ENCODE assay signal across 8 cellular contexts in genomic region chr21:41953249-41953830, GRCh38. TPM values are rescaled to one million over a fixed set of nuclear protein-coding genes. Genes with fewer than 3 reads are reported as not detected.
DNase-seq lines count a peak whose midpoint lies in the region; ATAC-seq, FAIRE-seq and TF ChIP-seq lines count a peak whose summit lies in the region.

No MANE protein-coding gene starts in this region.

- H3K4me1 Mint-ChIP-seq in activated naive CD4-positive, alpha-beta T cell treated with anti-CD3 and anti-CD28 coated beads, Interleukin-2, amount 10 ng/mL, durations not matched to agents 7 days and 5 days = peaks cover 11% of the 10 kb centered on the region
- peaks cover 0 to 15% of the 10 kb centered on the region in 2 donors for H3K4me1 Mint-ChIP-seq in natural killer cell

- no peak overlapping the region for H3K27ac Mint-ChIP-seq in activated naive CD4-positive, alpha-beta T cell treated with anti-CD3 and anti-CD28 coated beads, Interleukin-2, amount 10 ng/mL, durations not matched to agents 7 days and 5 days
- no peak overlapping the region for H3K27ac Mint-ChIP-seq in natural killer cell

- H3K9me3 Mint-ChIP-seq in activated naive CD4-positive, alpha-beta T cell treated with anti-CD3 and anti-CD28 coated beads, Interleukin-2, amount 10 ng/mL, durations not matched to agents 7 days and 5 days = no peaks in the 10 kb centered on the region
- no peaks in the 10 kb centered on the region for H3K9me3 Mint-ChIP-seq in natural killer cell

- H3K9me3 ChIP-seq in endothelial cell of umbilical vein (replicated peaks; ENCODE audit: control insufficient read depth, insufficient read depth, low read length) = no peaks in the 10 kb centered on the region

- H3K27me3 ChIP-seq in endothelial cell of umbilical vein (ENCODE audit: control insufficient read depth in 2 of 2, insufficient read depth in 2 of 2, low read length in 2 of 2) = no peaks in the 10 kb centered on the region

- no peaks in the 10 kb centered on the region for H3K36me3 ChIP-seq in endothelial cell of umbilical vein (ENCODE audit: control insufficient read depth in 2 of 2, extremely low read depth in 1 of 2, insufficient read depth in 2 of 2, low read length in 2 of 2)

- peaks cover 50% of the 10 kb centered on the region for H3K27me3 Mint-ChIP-seq in activated naive CD4-positive, alpha-beta T cell treated with anti-CD3 and anti-CD28 coated beads, Interleukin-2, amount 10 ng/mL, durations not matched to agents 7 days and 5 days
- H3K27me3 Mint-ChIP-seq in natural killer cell (ENCODE audit: low read depth in 2 of 2) = peaks cover 10 to 18% of the 10 kb centered on the region in 2 donors

- TF ChIP-seq POLR2A in endothelial cell of umbilical vein (IDR thresholded peaks at IDR 0.05; ENCODE audit: low read depth, low read length) = no peak

- no peak for TF ChIP-seq CTCF in endothelial cell of umbilical vein (IDR thresholded peaks at IDR 0.05; ENCODE audit: extremely low read depth in 1 of 2, insufficient read depth in 1 of 2, low read depth in 1 of 2, low read length in 2 of 2)
- no peak for TF ChIP-seq CTCF in natural killer cell (IDR thresholded peaks at IDR 0.05)

- intact Hi-C loops in endothelial cell of umbilical vein (cut with micrococcal nuclease) = no loop called here
- intact Hi-C loops in natural killer cell (cut with micrococcal nuclease) = no loop called here

- no TSS peak for BruUV-seq in endothelial cell of umbilical vein (replicated peaks; lab: Mats Ljungman, UMichigan)

- peaks cover 36% of the 10 kb centered on the region for H3K4me1 ChIP-seq in endothelial cell of umbilical vein (ENCODE audit: control insufficient read depth, extremely low read depth, insufficient read depth, low read length)

- peak overlapping the region; percentile 53 for H3K4me2 ChIP-seq in endothelial cell of umbilical vein (ENCODE audit: insufficient read depth, low read length)

- no peaks in the 10 kb centered on the region for H3K9me1 ChIP-seq in endothelial cell of umbilical vein (replicated peaks; ENCODE audit: control insufficient read depth, extremely low read depth, insufficient read depth, low read length)

- H3K4me3 Mint-ChIP-seq in activated naive CD4-positive, alpha-beta T cell treated with anti-CD3 and anti-CD28 coated beads, Interleukin-2, amount 10 ng/mL, durations not matched to agents 7 days and 5 days = peak overlapping the region; percentile 6
- H3K4me3 Mint-ChIP-seq in natural killer cell = peak overlapping the region; percentile 65

- peak in 2 of 3 donors; percentile 20 to 34 for ATAC-seq in natural killer cell
- ATAC-seq in GM21786 (IDR thresholded peaks at IDR 0.05; ENCODE audit: unreplicated experiment) = no peak

- H3K36me3 Mint-ChIP-seq in activated naive CD4-positive, alpha-beta T cell treated with anti-CD3 and anti-CD28 coated beads, Interleukin-2, amount 10 ng/mL, durations not matched to agents 7 days and 5 days = no peaks in the 10 kb centered on the region
- H3K36me3 Mint-ChIP-seq in natural killer cell = no peaks in the 10 kb centered on the region

- H4K20me1 ChIP-seq in endothelial cell of umbilical vein (replicated peaks; ENCODE audit: control insufficient read depth, extremely low read depth, insufficient read depth, low read length) = no peaks in the 10 kb centered on the region

- peak overlapping the region; percentile 36 to 74 (median 72) for H3K4me3 ChIP-seq in endothelial cell of umbilical vein (replicated peaks in 1 of 3; ENCODE audit: insufficient read depth in 1 of 3, low read depth in 1 of 3, low read length in 3 of 3)

- no peak for DNase-seq in activated naive CD4-positive, alpha-beta T cell treated with anti-CD3 and anti-CD28 coated beads, Interleukin-2, amount 10 ng/mL, durations not matched to agents 7 days and 5 days
- DNase-seq in activated naive CD4-positive, alpha-beta T cell treated with Interleukin-2 at 50 U/mL for 16 hours = no peak
- DNase-seq in NCI-H69 (lab: John Stamatoyannopoulos, UW) = peak; percentile 53
- DNase-seq in endothelial cell of umbilical vein (ENCODE audit: low read depth, low spot score) = no peak
- DNase-seq in natural killer cell = no peak
- DNase-seq in effector CD4-positive, alpha-beta T cell = no peak
- DNase-seq in D341Med (ENCODE audit: low spot score) = no peak

- POLR2A ChIA-PET in endothelial cell of umbilical vein (lab: Charles Lee) = no interaction called here

- H3K79me2 ChIP-seq in endothelial cell of umbilical vein (ENCODE audit: control insufficient read depth, insufficient read depth, low read length) = peaks cover 43% of the 10 kb centered on the region

- dilution Hi-C loops in endothelial cell of umbilical vein (cut with MboI; ENCODE audit: extremely low pct_ligation_motif_present, low sequenced_read_pairs) = no loop called here

- peak overlapping the region; percentile 18 for H2AFZ ChIP-seq in endothelial cell of umbilical vein (ENCODE audit: low read depth, low read length)

- H3K9ac ChIP-seq in endothelial cell of umbilical vein (replicated peaks; ENCODE audit: extremely low read depth, insufficient read depth, low read length) = peak overlapping the region; percentile 81

- CTCF ChIA-PET in activated naive CD4-positive, alpha-beta T cell treated with anti-CD3 and anti-CD28 coated beads, Interleukin-2, amount 10 ng/mL, durations not matched to agents 7 days and 5 days (lab: Charles Lee) = interaction anchor here (1.8 kb wide), 1 partner anchor 8 kb away, joined by 7 read pairs; no protein-coding TSS in a partner anchor
- CTCF ChIA-PET in endothelial cell of umbilical vein (lab: Charles Lee) = interaction anchor here (1.4 to 3.0 kb wide), 4 partner anchors 20 to 164 kb away, joined by 4 to 16 read pairs (median 8); partner anchors contain the start of gene ZBTB21

- FAIRE-seq in endothelial cell of umbilical vein (lab: Jason Lieb, UNC) = no peak

- H3K27ac ChIP-seq in endothelial cell of umbilical vein (ENCODE audit: insufficient read depth, low read depth, low read length) = peak overlapping the region; percentile 64

TF ChIP-seq in endothelial cell of umbilical vein, 7 proteins besides CTCF, POLR2A, EP300 and RAD21:
- TF ChIP-seq GATA2 (IDR thresholded peaks at IDR 0.05; ENCODE audit: insufficient read depth, insufficient read length, low read depth, low read length) = no peak
- no peak for TF ChIP-seq FOS (IDR thresholded peaks at IDR 0.05; ENCODE audit: borderline replicate concordance, insufficient read depth, low read length)
- no peak for TF ChIP-seq MAX (IDR thresholded peaks at IDR 0.05; ENCODE audit: insufficient read depth, insufficient read length)
- no peak for TF ChIP-seq JUN (IDR thresholded peaks at IDR 0.05; ENCODE audit: borderline replicate concordance, insufficient read depth, insufficient read length, low read depth)
- TF ChIP-seq MYC (IDR thresholded peaks at IDR 0.05; ENCODE audit: low read depth, low read length) = no peak
- no peak for TF ChIP-seq EZH2 (IDR thresholded peaks at IDR 0.05; ENCODE audit: borderline replicate concordance, low read depth, low read length, severe bottlenecking)
- no peak for TF ChIP-seq POLR2AphosphoS5 (IDR thresholded peaks at IDR 0.05; ENCODE audit: insufficient read depth, low read depth, low read length)

RNA-seq across cellular contexts. Expression of gene C2CD2, which starts 0.5 kb away (rescaled TPM):
- 33.6 and 41.2 TPM in 2 replicates for total RNA-seq in endothelial cell of umbilical vein
- 28.3 and 32.6 TPM in 2 replicates for polyA plus RNA-seq in endothelial cell of umbilical vein
- 21.2 and 21.8 TPM in 2 replicates for polyA plus RNA-seq in endothelial cell of umbilical vein (2011; cell fraction: cytosol; rRNA removed)
- 69.6 and 72.9 TPM in 2 replicates for polyA plus RNA-seq in endothelial cell of umbilical vein (2011; cell fraction: nucleus; rRNA removed)
- 18.7 and 21.2 TPM in 2 replicates for polyA plus RNA-seq in endothelial cell of umbilical vein (2012)
- 73.1 and 80.4 TPM in 2 replicates for polyA minus RNA-seq in endothelial cell of umbilical vein
- polyA minus RNA-seq in endothelial cell of umbilical vein (2011; cell fraction: cytosol; rRNA and poly(A)+ RNA removed) = 15.3 TPM
- 64.6 and 69.8 TPM in 2 replicates for polyA minus RNA-seq in endothelial cell of umbilical vein (2011; cell fraction: nucleus; rRNA and poly(A)+ RNA removed)
- total RNA-seq in natural killer cell = 10 to 100 TPM in 1 of 3 donors, 1 to 10 TPM in 2; 2.1 to 10.1 (median 8.9) TPM

RNA-seq across cellular contexts. Expression of gene ZBTB21, which starts 56.8 kb away (rescaled TPM):
- total RNA-seq in endothelial cell of umbilical vein (10.8 and 12.4 TPM in 2 replicates), natural killer cell (100 to 1,000 TPM in 2 of 3 donors, 10 to 100 TPM in 1; 78.2 to 113 (median 100) TPM)
- polyA plus RNA-seq in endothelial cell of umbilical vein = 2.8 and 3.9 TPM in 2 replicates
- polyA plus RNA-seq in endothelial cell of umbilical vein (2011; cell fraction: cytosol; rRNA removed) = 3.2 and 3.6 TPM in 2 replicates
- 9.7 and 11.3 TPM in 2 replicates for polyA plus RNA-seq in endothelial cell of umbilical vein (2011; cell fraction: nucleus; rRNA removed)
- 6.8 and 7.2 TPM in 2 replicates for polyA plus RNA-seq in endothelial cell of umbilical vein (2012)
- polyA minus RNA-seq in endothelial cell of umbilical vein = 11.3 and 16.9 TPM in 2 replicates
- polyA minus RNA-seq in endothelial cell of umbilical vein (2011; cell fraction: cytosol; rRNA and poly(A)+ RNA removed) = 14.7 TPM
- 10.0 and 15.4 TPM in 2 replicates for polyA minus RNA-seq in endothelial cell of umbilical vein (2011; cell fraction: nucleus; rRNA and poly(A)+ RNA removed)
